In genomic region chr12:83158613-83159207, GRCh38 we compare ENCODE assay signal across 1 cellular context.
TF ChIP-seq lines count a peak whose summit lies in the region.

No MANE protein-coding gene starts in this region.

TF ChIP-seq in GM23338, 12 proteins besides CTCF, POLR2A, EP300 and RAD21 (continued from another document):
- TF ChIP-seq ETS1 (IDR thresholded peaks at IDR 0.05) (no peak), ZNF331 (CRISPR knock-in tag; IDR thresholded peaks at IDR 0.05; ENCODE audit: low read depth) (no peak), ZNF114 (CRISPR knock-in tag; IDR thresholded peaks at IDR 0.05) (no peak), EZH2 (IDR thresholded peaks at IDR 0.05; ENCODE audit: low read depth, unreplicated experiment) (no peak), NANOG (IDR thresholded peaks at IDR 0.05; ENCODE audit: borderline replicate concordance) (no peak), POLR2AphosphoS5 (IDR thresholded peaks at IDR 0.05; ENCODE audit: low read depth) (no peak), JUNB (IDR thresholded peaks at IDR 0.05; ENCODE audit: unreplicated experiment) (no peak), ZNF462 (CRISPR knock-in tag; IDR thresholded peaks at IDR 0.05) (no peak)
